9 cellular contexts compared by ENCODE assay signal in genomic region chr3:72847282-72847681, GRCh38. TPM values are rescaled to one million over a fixed set of nuclear protein-coding genes. Genes with fewer than 3 reads are reported as not detected.
A peak's percentile ranks its signal among the peaks of the same experiment; 100 is the strongest.
DNase-seq lines count a peak whose midpoint lies in the region; ATAC-seq and TF ChIP-seq lines count a peak whose summit lies in the region.
"Had no signal": no experiment of that assay in that cellular context is flagged by ENCODE, and none has a peak within 500 bp of the region (broad histone marks: within the 10 kb centered on the region; RNA-seq: fewer than 3 reads in every experiment).

No MANE protein-coding gene starts in this region.

- peak overlapping the region; percentile 92 for H3K27ac ChIP-seq in DND-41 (ENCODE audit: low read length)

- peaks cover 42% of the 10 kb centered on the region for H3K4me1 Mint-ChIP-seq in osteocyte (ENCODE audit: unreplicated experiment)

- H3K27me3 Mint-ChIP-seq in osteocyte (ENCODE audit: unreplicated experiment): peaks cover 7% of the 10 kb centered on the region

- peaks cover 2% of the 10 kb centered on the region for H3K36me3 Mint-ChIP-seq in osteocyte (ENCODE audit: unreplicated experiment)

- H3K27ac Mint-ChIP-seq in osteocyte (ENCODE audit: unreplicated experiment): peak overlapping the region; percentile 53

- no peaks in the 10 kb centered on the region for H3K27me3 ChIP-seq in DND-41 (ENCODE audit: insufficient read depth, low read length, poor library complexity)
- peaks cover 33% of the 10 kb centered on the region for H3K27me3 ChIP-seq in NT2/D1 (ENCODE audit: insufficient read depth, insufficient read length)
- no peaks in the 10 kb centered on the region for H3K27me3 ChIP-seq in endocrine pancreas (ENCODE audit: control insufficient read depth, insufficient read depth, low read length)

- H3K4me1 ChIP-seq in DND-41 (ENCODE audit: insufficient read depth, low read length) (peaks cover 71% of the 10 kb centered on the region), NT2/D1 (ENCODE audit: insufficient read depth, insufficient read length) (no peaks in the 10 kb centered on the region), endocrine pancreas (ENCODE audit: control insufficient read depth, insufficient read depth, low read length) (peaks cover 11% of the 10 kb centered on the region)

- peaks cover 15% of the 10 kb centered on the region for H3K36me3 ChIP-seq in DND-41 (ENCODE audit: insufficient read depth, low read length)
- H3K36me3 ChIP-seq in NT2/D1 (ENCODE audit: insufficient read depth, insufficient read length, low read length): peaks cover 15% of the 10 kb centered on the region
- H3K36me3 ChIP-seq in endocrine pancreas (ENCODE audit: control insufficient read depth, insufficient read depth, low read length): no peaks in the 10 kb centered on the region

- H3K9ac ChIP-seq in DND-41 (ENCODE audit: low read depth, low read length) (peak overlapping the region; percentile 61), NT2/D1 (ENCODE audit: insufficient read length, low read depth) (peak overlapping the region; percentile 76), endocrine pancreas (ENCODE audit: control insufficient read depth, insufficient read depth, low read length) (peak overlapping the region; percentile 94)

- peaks cover 14% of the 10 kb centered on the region; the same call in 1 of the 2 replicates for H4K20me1 ChIP-seq in DND-41 (ENCODE audit: insufficient read depth, low read length)

- peaks cover 61% of the 10 kb centered on the region for H3K79me2 ChIP-seq in DND-41 (ENCODE audit: insufficient read depth, low read length)

- H3K9me3 ChIP-seq in DND-41 (ENCODE audit: insufficient read depth, low read length, severe bottlenecking) (no peaks in the 10 kb centered on the region), NT2/D1 (ENCODE audit: insufficient read depth, low read length) (no peaks in the 10 kb centered on the region), endocrine pancreas (ENCODE audit: control insufficient read depth, low read length) (no peaks in the 10 kb centered on the region)

- DNase-seq in DND-41 (no peak), NT2/D1 (ENCODE audit: low read depth, low spot score) (no peak), osteocyte (ENCODE audit: extremely low spot score, unreplicated experiment) (no peak), islet precursor cell (no peak), hypothalamus (lab: John Stamatoyannopoulos, UW) (no peak)
- no peak for DNase-seq in stimulated activated CD8-positive, alpha-beta memory T cell treated with anti-CD3 and anti-CD28 coated beads, Interleukin-4, amount 100 ng/mL, for 48 hours
- DNase-seq: activated effector memory CD4-positive, alpha-beta T cell treated with anti-CD3 and anti-CD28 coated beads, Interleukin-2, amount 50 U/mL, for 16 hours had no signal

- H3K9me3 Mint-ChIP-seq in osteocyte (ENCODE audit: unreplicated experiment): no peaks in the 10 kb centered on the region

- H3K4me2 ChIP-seq in DND-41 (ENCODE audit: insufficient read depth, low read length): peak overlapping the region; percentile 81

- ATAC-seq in DND-41 (ENCODE audit: insufficient read depth, low read depth) (no peak), HG02885 (IDR thresholded peaks at IDR 0.05; ENCODE audit: poor library complexity, unreplicated experiment) (no peak)

- TF ChIP-seq CTCF in DND-41 (IDR thresholded peaks at IDR 0.05; ENCODE audit: borderline replicate concordance, extremely low read depth, low read length, poor library complexity, severe bottlenecking) (no peak), osteocyte (IDR thresholded peaks at IDR 0.05) (no peak)

- peak overlapping the region; percentile 77 for H2AFZ ChIP-seq in DND-41 (ENCODE audit: low read depth, low read length)

- H3K4me3 ChIP-seq in DND-41 (ENCODE audit: low read depth in 1 of 2, low read length in 2 of 2) (peak overlapping the region; percentile 64 to 75; a peak in 3 of 4 replicates), NT2/D1 (ENCODE audit: insufficient read length, low read depth) (peak overlapping the region; percentile 72), endocrine pancreas (ENCODE audit: control insufficient read depth, insufficient read depth, low read length) (peak overlapping the region; percentile 92)

- H3K4me3 Mint-ChIP-seq in osteocyte (ENCODE audit: unreplicated experiment): peak overlapping the region; percentile 94

RNA-seq across cellular contexts. Expression of gene SHQ1, which starts 1.0 kb away (rescaled TPM):
- total RNA-seq in osteocyte: 18.0 and 19.2 TPM in 2 replicates

RNA-seq across cellular contexts. Expression of gene GXYLT2, which starts 40.6 kb away (rescaled TPM):
- 6.5 and 7.8 TPM in 2 replicates for total RNA-seq in osteocyte
